ENCODE assay signal across 15 cellular contexts in the genomic region with DNA sequence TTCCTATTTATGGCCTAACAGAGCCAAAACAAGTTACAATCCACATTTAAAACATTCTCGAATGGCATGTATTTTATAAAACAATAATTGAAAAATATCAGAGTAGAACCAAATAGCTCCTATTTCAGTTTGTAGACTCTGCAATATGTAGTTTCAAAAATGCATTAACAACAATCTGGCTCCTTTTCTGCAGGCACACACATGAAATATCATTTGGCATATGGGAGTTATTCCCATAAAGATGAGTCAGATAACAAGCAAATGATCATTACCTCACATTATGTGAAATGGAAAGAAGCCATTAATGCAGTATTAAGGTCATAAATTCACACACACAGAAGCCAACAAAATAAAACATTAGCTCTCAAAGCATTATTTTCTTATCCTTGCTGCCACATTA.
"Had no signal": no experiment of that assay in that cellular context is flagged by ENCODE, and none has a peak within 500 bp of the region (broad histone marks: within the 10 kb centered on the region; RNA-seq: fewer than 3 reads in every experiment).

No MANE protein-coding gene starts in this region.

- H3K4me1 Mint-ChIP-seq: stimulated activated naive B cell treated with anti-CD40 and anti-IgM and Interleukin-4, amounts not matched to agents 10 μg/mL and 1 μg/mL and 100 μg/mL, for 72 hours had no signal

- ATAC-seq: activated naive CD4-positive, alpha-beta T cell treated with anti-CD3 and anti-CD28 coated beads, Interleukin-2, amount 50 U/mL, for 72 hours; activated T-cell treated with anti-CD3 and anti-CD28 coated beads, Interleukin-2, amount 50 U/mL, for 4 hours; gastrocnemius medialis; left lung; naive thymus-derived CD4-positive, alpha-beta T cell; stimulated activated naive B cell treated with anti-CD40 and anti-IgM and Interleukin-4, amounts not matched to agents 10 μg/mL and 1 μg/mL and 100 μg/mL, for 72 hours; T-helper 17 cell had no signal

- DNase-seq: activated CD4-positive, alpha-beta memory T cell treated with anti-CD3 and anti-CD28 coated beads for 36 hours; activated effector memory CD4-positive, alpha-beta T cell treated with Interleukin-2 at 50 U/mL for 16 hours; activated T-cell treated with anti-CD3 and anti-CD28 coated beads, Interleukin-2, amount 50 U/mL, for 4 hours; caudate nucleus; gastrocnemius medialis; kidney; left lung; naive thymus-derived CD4-positive, alpha-beta T cell; retina; stimulated activated naive B cell treated with anti-CD40 and anti-IgM and Interleukin-4, amounts not matched to agents 10 μg/mL and 1 μg/mL and 100 μg/mL, for 72 hours; substantia nigra; T-helper 17 cell; uterus; WERI-Rb-1 had no signal

- H3K27me3 Mint-ChIP-seq: activated CD4-positive, alpha-beta memory T cell treated with anti-CD3 and anti-CD28 coated beads for 36 hours; naive thymus-derived CD4-positive, alpha-beta T cell; stimulated activated naive B cell treated with anti-CD40 and anti-IgM and Interleukin-4, amounts not matched to agents 10 μg/mL and 1 μg/mL and 100 μg/mL, for 72 hours; T-helper 17 cell had no signal

- H3K9me3 Mint-ChIP-seq: activated CD4-positive, alpha-beta memory T cell treated with anti-CD3 and anti-CD28 coated beads for 36 hours; activated naive CD4-positive, alpha-beta T cell treated with anti-CD3 and anti-CD28 coated beads, Interleukin-2, amount 50 U/mL, for 72 hours; activated T-cell treated with anti-CD3 and anti-CD28 coated beads, Interleukin-2, amount 50 U/mL, for 4 hours; stimulated activated naive B cell treated with anti-CD40 and anti-IgM and Interleukin-4, amounts not matched to agents 10 μg/mL and 1 μg/mL and 100 μg/mL, for 72 hours had no signal

- H3K4me3 Mint-ChIP-seq: activated CD4-positive, alpha-beta memory T cell treated with anti-CD3 and anti-CD28 coated beads for 36 hours; activated T-cell treated with anti-CD3 and anti-CD28 coated beads, Interleukin-2, amount 50 U/mL, for 4 hours; naive thymus-derived CD4-positive, alpha-beta T cell; stimulated activated naive B cell treated with anti-CD40 and anti-IgM and Interleukin-4, amounts not matched to agents 10 μg/mL and 1 μg/mL and 100 μg/mL, for 72 hours; T-helper 17 cell had no signal

- H3K27ac Mint-ChIP-seq: activated CD4-positive, alpha-beta memory T cell treated with anti-CD3 and anti-CD28 coated beads for 36 hours; activated naive CD4-positive, alpha-beta T cell treated with anti-CD3 and anti-CD28 coated beads, Interleukin-2, amount 50 U/mL, for 72 hours; naive thymus-derived CD4-positive, alpha-beta T cell; stimulated activated naive B cell treated with anti-CD40 and anti-IgM and Interleukin-4, amounts not matched to agents 10 μg/mL and 1 μg/mL and 100 μg/mL, for 72 hours; T-helper 17 cell had no signal
